1 cellular context compared by ENCODE assay signal in genomic region chr22:23192133-23192532, GRCh38.
TF ChIP-seq lines count a peak whose summit lies in the region.

No MANE protein-coding gene starts in this region.

TF ChIP-seq in K562, 482 proteins besides CTCF, POLR2A, EP300 and RAD21:
- TF ChIP-seq RCOR1 (IDR thresholded peaks at IDR 0.05; ENCODE audit: borderline replicate concordance in 1 of 2, low read depth in 2 of 2, low read length in 2 of 2) = no peak
- TF ChIP-seq BDP1 (IDR thresholded peaks at IDR 0.05; ENCODE audit: insufficient read depth, insufficient read length) = no peak
- no peak for TF ChIP-seq SUPT5H (IDR thresholded peaks at IDR 0.05)
- TF ChIP-seq, protein P1, sequence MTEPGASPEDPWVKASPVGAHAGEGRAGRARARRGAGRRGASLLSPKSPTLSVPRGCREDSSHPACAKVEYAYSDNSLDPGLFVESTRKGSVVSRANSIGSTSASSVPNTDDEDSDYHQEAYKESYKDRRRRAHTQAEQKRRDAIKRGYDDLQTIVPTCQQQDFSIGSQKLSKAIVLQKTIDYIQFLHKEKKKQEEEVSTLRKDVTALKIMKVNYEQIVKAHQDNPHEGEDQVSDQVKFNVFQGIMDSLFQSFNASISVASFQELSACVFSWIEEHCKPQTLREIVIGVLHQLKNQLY (CRISPR knock-in tag; conservative IDR thresholded peaks at IDR 0.05) = peak in 1 of 2 experiments; percentile 5; a peak in 1 of 4 replicates
- no peak for TF ChIP-seq CTBP1 (IDR thresholded peaks at IDR 0.05; ENCODE audit: borderline replicate concordance)
- TF ChIP-seq CEBPB (tag; IDR thresholded peaks at IDR 0.05) = no peak
- no peak for TF ChIP-seq TFAM (CRISPR knock-in tag; conservative IDR thresholded peaks at IDR 0.05)
